In genomic region chr3:59442056-59442455, GRCh38 we compare ENCODE assay signal across 1 cellular context.
TF ChIP-seq lines count a peak whose summit lies in the region.

No MANE protein-coding gene starts in this region.

TF ChIP-seq in GM23338, 12 proteins besides CTCF, POLR2A, EP300 and RAD21 (continued from another document):
- TF ChIP-seq ZNF462 (CRISPR knock-in tag; IDR thresholded peaks at IDR 0.05) (no peak), EZH2phosphoT487 (IDR thresholded peaks at IDR 0.05; ENCODE audit: unreplicated experiment) (no peak)
